1 cellular context compared by ENCODE assay signal in genomic region chr2:9555338-9556120, GRCh38.
TF ChIP-seq lines count a peak whose summit lies in the region.

Gene ADAM17 (minus strand): TSS chr2:9555830. CDS start chr2:9555605, 225 bp downstream.

TF ChIP-seq in HepG2, 621 proteins besides CTCF, POLR2A, EP300 and RAD21 (continued from another document and continues in another):
- TF ChIP-seq, protein P1, sequence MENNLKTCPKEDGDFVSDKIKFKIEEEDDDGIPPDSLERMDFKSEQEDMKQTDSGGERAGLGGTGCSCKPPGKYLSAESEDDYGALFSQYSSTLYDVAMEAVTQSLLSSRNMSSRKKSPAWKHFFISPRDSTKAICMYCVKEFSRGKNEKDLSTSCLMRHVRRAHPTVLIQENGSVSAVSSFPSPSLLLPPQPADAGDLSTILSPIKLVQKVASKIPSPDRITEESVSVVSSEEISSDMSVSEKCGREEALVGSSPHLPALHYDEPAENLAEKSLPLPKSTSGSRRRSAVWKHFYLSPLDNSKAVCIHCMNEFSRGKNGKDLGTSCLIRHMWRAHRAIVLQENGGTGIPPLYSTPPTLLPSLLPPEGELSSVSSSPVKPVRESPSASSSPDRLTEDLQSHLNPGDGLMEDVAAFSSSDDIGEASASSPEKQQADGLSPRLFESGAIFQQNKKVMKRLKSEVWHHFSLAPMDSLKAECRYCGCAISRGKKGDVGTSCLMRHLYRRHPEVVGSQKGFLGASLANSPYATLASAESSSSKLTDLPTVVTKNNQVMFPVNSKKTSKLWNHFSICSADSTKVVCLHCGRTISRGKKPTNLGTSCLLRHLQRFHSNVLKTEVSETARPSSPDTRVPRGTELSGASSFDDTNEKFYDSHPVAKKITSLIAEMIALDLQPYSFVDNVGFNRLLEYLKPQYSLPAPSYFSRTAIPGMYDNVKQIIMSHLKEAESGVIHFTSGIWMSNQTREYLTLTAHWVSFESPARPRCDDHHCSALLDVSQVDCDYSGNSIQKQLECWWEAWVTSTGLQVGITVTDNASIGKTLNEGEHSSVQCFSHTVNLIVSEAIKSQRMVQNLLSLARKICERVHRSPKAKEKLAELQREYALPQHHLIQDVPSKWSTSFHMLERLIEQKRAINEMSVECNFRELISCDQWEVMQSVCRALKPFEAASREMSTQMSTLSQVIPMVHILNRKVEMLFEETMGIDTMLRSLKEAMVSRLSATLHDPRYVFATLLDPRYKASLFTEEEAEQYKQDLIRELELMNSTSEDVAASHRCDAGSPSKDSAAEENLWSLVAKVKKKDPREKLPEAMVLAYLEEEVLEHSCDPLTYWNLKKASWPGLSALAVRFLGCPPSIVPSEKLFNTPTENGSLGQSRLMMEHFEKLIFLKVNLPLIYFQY (CRISPR knock-in tag; IDR thresholded peaks at IDR 0.05; ENCODE audit: borderline replicate concordance) = no peak
- no peak for TF ChIP-seq ZBTB7A (CRISPR knock-in tag; IDR thresholded peaks at IDR 0.05)
- TF ChIP-seq RBAK (CRISPR knock-in tag; IDR thresholded peaks at IDR 0.05) = 0 out of 2 replicates have a peak, but pooled peaks have one; percentile 66
- TF ChIP-seq HNF4A (CRISPR knock-in tag; IDR thresholded peaks at IDR 0.05) = peak; percentile 48
- TF ChIP-seq ZNF468 (CRISPR knock-in tag; IDR thresholded peaks at IDR 0.05) = peak; percentile 96; the same call in 1 of the 2 replicates
- TF ChIP-seq HDAC1 (CRISPR knock-in tag; IDR thresholded peaks at IDR 0.05) = peak; percentile 87
- TF ChIP-seq ZNF704 (CRISPR knock-in tag; IDR thresholded peaks at IDR 0.05; ENCODE audit: borderline replicate concordance) = peak; percentile 88; the same call in 1 of the 2 replicates
- TF ChIP-seq, protein P2, sequence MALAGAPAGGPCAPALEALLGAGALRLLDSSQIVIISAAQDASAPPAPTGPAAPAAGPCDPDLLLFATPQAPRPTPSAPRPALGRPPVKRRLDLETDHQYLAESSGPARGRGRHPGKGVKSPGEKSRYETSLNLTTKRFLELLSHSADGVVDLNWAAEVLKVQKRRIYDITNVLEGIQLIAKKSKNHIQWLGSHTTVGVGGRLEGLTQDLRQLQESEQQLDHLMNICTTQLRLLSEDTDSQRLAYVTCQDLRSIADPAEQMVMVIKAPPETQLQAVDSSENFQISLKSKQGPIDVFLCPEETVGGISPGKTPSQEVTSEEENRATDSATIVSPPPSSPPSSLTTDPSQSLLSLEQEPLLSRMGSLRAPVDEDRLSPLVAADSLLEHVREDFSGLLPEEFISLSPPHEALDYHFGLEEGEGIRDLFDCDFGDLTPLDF (CRISPR knock-in tag; IDR thresholded peaks at IDR 0.05) = peak; percentile 81
- TF ChIP-seq EED (CRISPR knock-in tag; IDR thresholded peaks at IDR 0.05) = peak; percentile 82
- TF ChIP-seq SALL1 (CRISPR knock-in tag; IDR thresholded peaks at IDR 0.05) = peak; percentile 93
- peak; percentile 86 for TF ChIP-seq MEIS2 (CRISPR knock-in tag; IDR thresholded peaks at IDR 0.05)
- peak; percentile 74 for TF ChIP-seq ZBTB37 (CRISPR knock-in tag; IDR thresholded peaks at IDR 0.05)
- peak; percentile 58 for TF ChIP-seq ZNF138 (CRISPR knock-in tag; IDR thresholded peaks at IDR 0.05; ENCODE audit: low read depth)
- peak; percentile 77; the same call in 1 of the 2 replicates for TF ChIP-seq TBP (CRISPR knock-in tag; IDR thresholded peaks at IDR 0.05)
- TF ChIP-seq RBM39 (IDR thresholded peaks at IDR 0.05; ENCODE audit: low read depth, low read length, poor library complexity, severe bottlenecking) = peak; percentile 93
- TF ChIP-seq RARA (CRISPR knock-in tag; IDR thresholded peaks at IDR 0.05) = peak; percentile 80
- peak; percentile 87 for TF ChIP-seq NR2C2 (CRISPR knock-in tag; IDR thresholded peaks at IDR 0.05; ENCODE audit: borderline replicate concordance)
- TF ChIP-seq ARNT2 (CRISPR knock-in tag; IDR thresholded peaks at IDR 0.05; ENCODE audit: low read depth) = peak; percentile 77; the same call in 1 of the 2 replicates
- TF ChIP-seq RFXAP (CRISPR knock-in tag; IDR thresholded peaks at IDR 0.05; ENCODE audit: borderline replicate concordance) = peak; percentile 92; the same call in 1 of the 2 replicates
- TF ChIP-seq RXRB (CRISPR knock-in tag; IDR thresholded peaks at IDR 0.05; ENCODE audit: borderline replicate concordance) = peak; percentile 98
- peak; percentile 67 for TF ChIP-seq ZNF839 (CRISPR knock-in tag; IDR thresholded peaks at IDR 0.05; ENCODE audit: borderline replicate concordance)
- peak; percentile 90 for TF ChIP-seq ZNF710 (CRISPR knock-in tag; IDR thresholded peaks at IDR 0.05; ENCODE audit: borderline replicate concordance)
- TF ChIP-seq, protein P3, sequence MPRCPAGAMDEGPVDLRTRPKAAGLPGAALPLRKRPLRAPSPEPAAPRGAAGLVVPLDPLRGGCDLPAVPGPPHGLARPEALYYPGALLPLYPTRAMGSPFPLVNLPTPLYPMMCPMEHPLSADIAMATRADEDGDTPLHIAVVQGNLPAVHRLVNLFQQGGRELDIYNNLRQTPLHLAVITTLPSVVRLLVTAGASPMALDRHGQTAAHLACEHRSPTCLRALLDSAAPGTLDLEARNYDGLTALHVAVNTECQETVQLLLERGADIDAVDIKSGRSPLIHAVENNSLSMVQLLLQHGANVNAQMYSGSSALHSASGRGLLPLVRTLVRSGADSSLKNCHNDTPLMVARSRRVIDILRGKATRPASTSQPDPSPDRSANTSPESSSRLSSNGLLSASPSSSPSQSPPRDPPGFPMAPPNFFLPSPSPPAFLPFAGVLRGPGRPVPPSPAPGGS (CRISPR knock-in tag; IDR thresholded peaks at IDR 0.05) = peak; percentile 71
- peak; percentile 87 for TF ChIP-seq SP5 (CRISPR knock-in tag; IDR thresholded peaks at IDR 0.05; ENCODE audit: borderline replicate concordance, low read depth)
- TF ChIP-seq ZFX (CRISPR knock-in tag; IDR thresholded peaks at IDR 0.05; ENCODE audit: low read depth) = peak; percentile 99
- peak; percentile 97 for TF ChIP-seq MAX (IDR thresholded peaks at IDR 0.05)
- peak; percentile 86; the same call in 1 of the 2 replicates for TF ChIP-seq ZGPAT (CRISPR knock-in tag; IDR thresholded peaks at IDR 0.05)
- peak; percentile 85; the same call in 1 of the 2 replicates for TF ChIP-seq ZMAT3 (CRISPR knock-in tag; conservative IDR thresholded peaks at IDR 0.05)
- TF ChIP-seq BRF2 (CRISPR knock-in tag; IDR thresholded peaks at IDR 0.05) = peak; percentile 76; the same call in 1 of the 2 replicates
- TF ChIP-seq MXD3 (CRISPR knock-in tag; IDR thresholded peaks at IDR 0.05) = peak; percentile 84; the same call in 1 of the 2 replicates
- no peak for TF ChIP-seq ELK4 (CRISPR knock-in tag; IDR thresholded peaks at IDR 0.05; ENCODE audit: borderline replicate concordance)
- TF ChIP-seq ZNF530 (CRISPR knock-in tag; IDR thresholded peaks at IDR 0.05; ENCODE audit: low read depth) = peak; percentile 61; the same call in 1 of the 2 replicates
- no peak for TF ChIP-seq KDM1A (CRISPR knock-in tag; IDR thresholded peaks at IDR 0.05)
- peak; percentile 93; the same call in 1 of the 2 replicates for TF ChIP-seq ARID2 (CRISPR knock-in tag; IDR thresholded peaks at IDR 0.05; ENCODE audit: borderline replicate concordance)
- TF ChIP-seq ZFP36 (IDR thresholded peaks at IDR 0.05; ENCODE audit: borderline replicate concordance, low read depth, low read length, partially characterized antibody) = no peak
- TF ChIP-seq YEATS4 (CRISPR knock-in tag; IDR thresholded peaks at IDR 0.05; ENCODE audit: borderline replicate concordance) = peak; percentile 95; the same call in 1 of the 2 replicates
- peak; percentile 97 for TF ChIP-seq ZNF850 (CRISPR knock-in tag; conservative IDR thresholded peaks at IDR 0.05)
- peak; percentile 98 for TF ChIP-seq GABPA (IDR thresholded peaks at IDR 0.05; ENCODE audit: low read depth, low read length)
- TF ChIP-seq GABPA (CRISPR knock-in tag; IDR thresholded peaks at IDR 0.05; ENCODE audit: low read depth) = peak; percentile 93
- TF ChIP-seq NRL (CRISPR knock-in tag; IDR thresholded peaks at IDR 0.05; ENCODE audit: borderline replicate concordance) = peak; percentile 94
- TF ChIP-seq RELA (CRISPR knock-in tag; IDR thresholded peaks at IDR 0.05) = peak; percentile 76
- peak; percentile 54; the same call in 1 of the 2 replicates for TF ChIP-seq HCFC1 (IDR thresholded peaks at IDR 0.05; ENCODE audit: low read depth, low read length)
- no peak; the same call in 1 of the 2 replicates for TF ChIP-seq ZNF674 (CRISPR knock-in tag; IDR thresholded peaks at IDR 0.05; ENCODE audit: low read depth)
- peak; percentile 68 for TF ChIP-seq ZNF619 (CRISPR knock-in tag; IDR thresholded peaks at IDR 0.05)
- TF ChIP-seq MXD4 (CRISPR knock-in tag; IDR thresholded peaks at IDR 0.05) = peak; percentile 92
- peak; percentile 86 for TF ChIP-seq ZNF614 (CRISPR knock-in tag; IDR thresholded peaks at IDR 0.05; ENCODE audit: borderline replicate concordance)
- peak; percentile 90; the same call in 1 of the 2 replicates for TF ChIP-seq ZNF747 (CRISPR knock-in tag; IDR thresholded peaks at IDR 0.05; ENCODE audit: borderline replicate concordance)
- TF ChIP-seq TEF (CRISPR knock-in tag; IDR thresholded peaks at IDR 0.05) = peak; percentile 45; the same call in 1 of the 2 replicates
- peak; percentile 42 for TF ChIP-seq SIX1 (CRISPR knock-in tag; IDR thresholded peaks at IDR 0.05; ENCODE audit: borderline replicate concordance)
- TF ChIP-seq FOXK1 (CRISPR knock-in tag; IDR thresholded peaks at IDR 0.05; ENCODE audit: borderline replicate concordance, low read depth) = peak; percentile 36; the same call in 1 of the 2 replicates
